In genomic region chr11:85647078-85647477, GRCh38 we compare ENCODE assay signal across 8 cellular contexts. TPM values are rescaled to one million over a fixed set of nuclear protein-coding genes. Genes with fewer than 3 reads are reported as not detected.
A peak's percentile ranks its signal among the peaks of the same experiment; 100 is the strongest.
DNase-seq lines count a peak whose midpoint lies in the region; ATAC-seq and TF ChIP-seq lines count a peak whose summit lies in the region.

No MANE protein-coding gene starts in this region.

- no peaks in the 10 kb centered on the region for H3K9me3 ChIP-seq in BLaER1 treated with 17β-estradiol and CSF1 and Interleukin-3, amounts not matched to agents 10 nM and 100 nM (replicated peaks in 1 of 11)

- peaks cover 8 to 21% (median 16%) of the 10 kb centered on the region in 11 experiments; a peak in 19 of 22 replicates for H3K36me3 ChIP-seq in BLaER1 treated with 17β-estradiol and CSF1 and Interleukin-3, amounts not matched to agents 10 nM and 100 nM
- no peaks in the 10 kb centered on the region for H3K36me3 ChIP-seq in mesendoderm (ENCODE audit: control insufficient read depth, insufficient read depth, low read length)

- peak overlapping the region; percentile 62 to 86 (median 76); a peak in 21 of 22 replicates for H3K27ac ChIP-seq in BLaER1 treated with 17β-estradiol and CSF1 and Interleukin-3, amounts not matched to agents 10 nM and 100 nM
- H3K27ac ChIP-seq in mesendoderm (ENCODE audit: low read depth, low read length), result no peak overlapping the region

- peak overlapping the region; percentile 91 for H3K56ac ChIP-seq in mesendoderm (ENCODE audit: low read length)

- no peaks in the 10 kb centered on the region for H3K79me1 ChIP-seq in mesendoderm (ENCODE audit: low read length)

- in situ Hi-C loops in astrocyte of the cerebellum (cut with HindIII; ENCODE audit: low sequenced_read_pairs), result no loop called here

- no peaks in the 10 kb centered on the region for H3K27me3 ChIP-seq in BLaER1 treated with 17β-estradiol and CSF1 and Interleukin-3, amounts not matched to agents 10 nM and 100 nM
- H3K27me3 ChIP-seq in mesendoderm (ENCODE audit: insufficient read depth, low read length, poor library complexity), result no peaks in the 10 kb centered on the region

- H2BK15ac ChIP-seq in mesendoderm (replicated peaks; ENCODE audit: low read depth), result no peak overlapping the region

- H3K18ac ChIP-seq in mesendoderm (ENCODE audit: low read length), result no peak overlapping the region

- peak overlapping the region; percentile 72 to 88 (median 84) for H3K9ac ChIP-seq in BLaER1 treated with 17β-estradiol and CSF1 and Interleukin-3, amounts not matched to agents 10 nM and 100 nM
- peak overlapping the region; percentile 85 for H3K9ac ChIP-seq in mesendoderm (ENCODE audit: low read length)

- no peaks in the 10 kb centered on the region for H3K79me2 ChIP-seq in mesendoderm (ENCODE audit: control insufficient read depth, insufficient read depth, low read length)

- TF ChIP-seq CTCF in astrocyte of the cerebellum (IDR thresholded peaks at IDR 0.05; ENCODE audit: low read depth, low read length, missing control alignments), result no peak

- WGBS in mesendoderm (ENCODE audit: extremely low coverage, insufficient coverage, low lambda C conversion rate), result no CpG with 5 or more reads among the region's 2 CpGs

- H2BK5ac ChIP-seq in mesendoderm (ENCODE audit: low read length), result no peak overlapping the region

- H4K20me1 ChIP-seq in BLaER1 treated with 17β-estradiol and CSF1 and Interleukin-3, amounts not matched to agents 10 nM and 100 nM, result peaks cover 0 to 7% (median 0%) of the 10 kb centered on the region in 11 experiments; a peak in 4 of 22 replicates

- no peak for DNase-seq in astrocyte of the cerebellum (ENCODE audit: low read depth)
- no peak for DNase-seq in mesendoderm
- DNase-seq in HPDE6-E6E7 (ENCODE audit: extremely low spot score), result no peak
- no peak for DNase-seq in T1000 (lab: John Stamatoyannopoulos, UW)

- H3K4me2 ChIP-seq in BLaER1 treated with 17β-estradiol and CSF1 and Interleukin-3, amounts not matched to agents 10 nM and 100 nM, result peak overlapping the region; percentile 74 to 96 (median 82)
- H3K4me2 ChIP-seq in mesendoderm (ENCODE audit: low read length), result peak overlapping the region; percentile 71

- H3K4me3 ChIP-seq in BLaER1 treated with 17β-estradiol and CSF1 and Interleukin-3, amounts not matched to agents 10 nM and 100 nM, result peak overlapping the region; percentile 67 to 85 (median 76)
- peak overlapping the region; percentile 80 for H3K4me3 ChIP-seq in astrocyte of the cerebellum (ENCODE audit: low read depth, low read length)
- H3K4me3 ChIP-seq in mesendoderm (ENCODE audit: low read length), result peak overlapping the region; percentile 65

- H2BK120ac ChIP-seq in mesendoderm (ENCODE audit: low read depth, low read length), result no peak overlapping the region

- ATAC-seq in HG02759 (IDR thresholded peaks at IDR 0.05; ENCODE audit: unreplicated experiment) (peak; percentile 2), HG02678 (IDR thresholded peaks at IDR 0.05; ENCODE audit: unreplicated experiment) (no peak), HG02763 (IDR thresholded peaks at IDR 0.05; ENCODE audit: unreplicated experiment) (no peak)

- peak overlapping the region; percentile 99 for H4K5ac ChIP-seq in mesendoderm (ENCODE audit: low read length)

- peaks cover 18 to 36% (median 24%) of the 10 kb centered on the region in 10 experiments for H3K4me1 ChIP-seq in BLaER1 treated with 17β-estradiol and CSF1 and Interleukin-3, amounts not matched to agents 10 nM and 100 nM
- no peaks in the 10 kb centered on the region for H3K4me1 ChIP-seq in mesendoderm (ENCODE audit: control insufficient read depth, low read depth, low read length)

- no peak overlapping the region for H4K8ac ChIP-seq in mesendoderm (ENCODE audit: low read depth, low read length)

- H3K4ac ChIP-seq in mesendoderm (ENCODE audit: low read depth, low read length), result no peak overlapping the region

- H3K23ac ChIP-seq in mesendoderm (ENCODE audit: low read length), result no peak overlapping the region

- no peak overlapping the region for H2AK5ac ChIP-seq in mesendoderm (ENCODE audit: low read length)

RNA-seq across cellular contexts. Expression of gene TMEM126A, which starts 0.7 kb away (rescaled TPM):
- polyA plus RNA-seq in mesendoderm (2013, experiment 1 of 2), result 62.0 TPM
- 59.0 TPM for polyA plus RNA-seq in mesendoderm (2013, experiment 2 of 2)

RNA-seq across cellular contexts. Expression of gene CREBZF, which starts 17.9 kb away (rescaled TPM):
- polyA plus RNA-seq in mesendoderm (2013, experiment 1 of 2), result 20.4 TPM
- polyA plus RNA-seq in mesendoderm (2013, experiment 2 of 2), result 20.4 TPM

RNA-seq across cellular contexts. Expression of gene TMEM126B, which starts 18.7 kb away (rescaled TPM):
- polyA plus RNA-seq in mesendoderm (2013, experiment 1 of 2), result 77.1 TPM
- 75.3 TPM for polyA plus RNA-seq in mesendoderm (2013, experiment 2 of 2)

RNA-seq across cellular contexts. Expression of gene DLG2, which starts 19.9 kb away (rescaled TPM):
- 9.5 TPM for polyA plus RNA-seq in mesendoderm (2013, experiment 1 of 2)
- 9.8 TPM for polyA plus RNA-seq in mesendoderm (2013, experiment 2 of 2)

RNA-seq across cellular contexts. Expression of gene CCDC89, which starts 38.9 kb away (rescaled TPM):
- not detected for polyA plus RNA-seq in mesendoderm (2013, experiment 1 of 2)
- polyA plus RNA-seq in mesendoderm (2013, experiment 2 of 2), result not detected
